In genomic region chr21:36385909-36386642, GRCh38 we compare ENCODE assay signal across 8 cellular contexts. TPM values are rescaled to one million over a fixed set of nuclear protein-coding genes. Genes with fewer than 3 reads are reported as not detected.
DNase-seq lines count a peak whose midpoint lies in the region; ATAC-seq lines count a peak whose summit lies in the region.

No MANE protein-coding gene starts in this region.

- H3K4me1 Mint-ChIP-seq in CD4-positive, alpha-beta memory T cell, result peaks cover 7 to 15% (median 9%) of the 10 kb centered on the region in 4 donors

- H3K4me3 ChIP-seq in CD4-positive, alpha-beta memory T cell (ENCODE audit: low read length in 2 of 2), result peak overlapping the region; percentile 48 to 66
- peak overlapping the region; percentile 57 for H3K4me3 ChIP-seq in mononuclear cell (ENCODE audit: low read length)

- no peaks in the 10 kb centered on the region for H3K36me3 ChIP-seq in CD4-positive, alpha-beta memory T cell (ENCODE audit: insufficient read depth, low read length)

- peak overlapping the region; percentile 56 for H3K27ac ChIP-seq in CD4-positive, alpha-beta memory T cell (ENCODE audit: low read depth, low read length)

- no peaks in the 10 kb centered on the region for H3K9me3 ChIP-seq in CD4-positive, alpha-beta memory T cell (ENCODE audit: control insufficient read depth in 1 of 2, low read length in 2 of 2)
- H3K9me3 ChIP-seq in mononuclear cell (ENCODE audit: low read depth, low read length), result no peaks in the 10 kb centered on the region

- CTCF ChIA-PET in CD4-positive, alpha-beta memory T cell (lab: Charles Lee; ENCODE audit: partially characterized antibody), result interaction anchor here (1.1 kb wide), 1 partner anchor 247 kb away, joined by 3 read pairs; no protein-coding TSS in a partner anchor

- H3K27ac Mint-ChIP-seq in CD4-positive, alpha-beta memory T cell, result peak overlapping the region in 6 of 7 donors; percentile 72 to 86 (median 78)

- ATAC-seq in HG02610 (IDR thresholded peaks at IDR 0.05; ENCODE audit: unreplicated experiment), result no peak
- ATAC-seq in HG03108 (IDR thresholded peaks at IDR 0.05; ENCODE audit: unreplicated experiment), result no peak
- no peak for ATAC-seq in HG02970 (IDR thresholded peaks at IDR 0.05; ENCODE audit: low FRiP score, unreplicated experiment)

- no peaks in the 10 kb centered on the region for H3K27me3 ChIP-seq in CD4-positive, alpha-beta memory T cell (ENCODE audit: insufficient read depth, low read length)
- no peaks in the 10 kb centered on the region for H3K27me3 ChIP-seq in mononuclear cell (ENCODE audit: insufficient read depth, low read length)

- intact Hi-C loops in CD4-positive, alpha-beta memory T cell (cut with micrococcal nuclease), result loop anchor here (1.0 to 5.0 kb wide), 2 partner anchors 230 to 244 kb away; partner anchors contain the start of gene DOP1B

- H3K27me3 Mint-ChIP-seq in CD4-positive, alpha-beta memory T cell, result no peaks in the 10 kb centered on the region

- no peaks in the 10 kb centered on the region for H3K9me3 Mint-ChIP-seq in CD4-positive, alpha-beta memory T cell

- peaks cover 11% of the 10 kb centered on the region for H3K4me1 ChIP-seq in CD4-positive, alpha-beta memory T cell (ENCODE audit: insufficient read depth, low read length)
- H3K4me1 ChIP-seq in mononuclear cell (ENCODE audit: insufficient read depth, low read length), result peaks cover 11% of the 10 kb centered on the region

- in situ Hi-C loops in T47D (cut with HindIII; ENCODE audit: low pct_unique_long_range_greater_than_20kb, low sequenced_read_pairs), result no loop called here

- POLR2A ChIA-PET in CD4-positive, alpha-beta memory T cell (lab: Charles Lee; ENCODE audit: partially characterized antibody), result interaction anchor here (1.1 to 1.2 kb wide), 2 partner anchors 24 to 317 kb away, joined by 3 read pairs; no protein-coding TSS in a partner anchor

- peaks cover 0 to 2% of the 10 kb centered on the region in 2 donors for H3K36me3 Mint-ChIP-seq in CD4-positive, alpha-beta memory T cell

- DNase-seq in CD4-positive, alpha-beta memory T cell, result no peak
- DNase-seq in HT1080 (ENCODE audit: low read depth), result peak; percentile 11
- peak; percentile 25 to 33 for DNase-seq in T47D (ENCODE audit: low read depth in 1 of 2, low spot score in 1 of 2)
- DNase-seq in SHP77 (lab: John Stamatoyannopoulos, UW), result no peak

- H3K4me3 Mint-ChIP-seq in CD4-positive, alpha-beta memory T cell, result peak overlapping the region; percentile 81 to 90 (median 84)

RNA-seq across cellular contexts. Expression of gene CHAF1B, which starts 0.9 kb away (rescaled TPM):
- total RNA-seq in CD4-positive, alpha-beta memory T cell, result 1 to 10 TPM; 1.3 to 1.6 TPM
- polyA plus RNA-seq in CD4-positive, alpha-beta memory T cell, result 1 to 10 TPM; 2.0 to 2.3 TPM
- 10.6 and 13.0 TPM in 2 replicates for total RNA-seq in HT1080 (2014; rRNA removed; shearing (Covaris generic))
- 14.8 and 17.0 TPM in 2 replicates for polyA plus RNA-seq in HT1080 (2015; cell fraction: cytosol; rRNA removed)
- 16.3 and 16.6 TPM in 2 replicates for polyA plus RNA-seq in HT1080 (2015; cell fraction: nucleus; rRNA removed)
- total RNA-seq in mononuclear cell, result 1.2 TPM

Comparison
In these comparisons a context has a peak if more than half of its experiments do, and no peak if none do; other contexts are left out.
1. DNase-seq: peak in HT1080 (single experiment) and T47D (2 of 2); none in CD4-positive, alpha-beta memory T cell (0 of 5) and SHP77 (0 of 2).